1 cellular context compared by ENCODE assay signal in genomic region chr6:43369174-43370002, GRCh38.
TF ChIP-seq lines count a peak whose summit lies in the region.

A gene with protein sequence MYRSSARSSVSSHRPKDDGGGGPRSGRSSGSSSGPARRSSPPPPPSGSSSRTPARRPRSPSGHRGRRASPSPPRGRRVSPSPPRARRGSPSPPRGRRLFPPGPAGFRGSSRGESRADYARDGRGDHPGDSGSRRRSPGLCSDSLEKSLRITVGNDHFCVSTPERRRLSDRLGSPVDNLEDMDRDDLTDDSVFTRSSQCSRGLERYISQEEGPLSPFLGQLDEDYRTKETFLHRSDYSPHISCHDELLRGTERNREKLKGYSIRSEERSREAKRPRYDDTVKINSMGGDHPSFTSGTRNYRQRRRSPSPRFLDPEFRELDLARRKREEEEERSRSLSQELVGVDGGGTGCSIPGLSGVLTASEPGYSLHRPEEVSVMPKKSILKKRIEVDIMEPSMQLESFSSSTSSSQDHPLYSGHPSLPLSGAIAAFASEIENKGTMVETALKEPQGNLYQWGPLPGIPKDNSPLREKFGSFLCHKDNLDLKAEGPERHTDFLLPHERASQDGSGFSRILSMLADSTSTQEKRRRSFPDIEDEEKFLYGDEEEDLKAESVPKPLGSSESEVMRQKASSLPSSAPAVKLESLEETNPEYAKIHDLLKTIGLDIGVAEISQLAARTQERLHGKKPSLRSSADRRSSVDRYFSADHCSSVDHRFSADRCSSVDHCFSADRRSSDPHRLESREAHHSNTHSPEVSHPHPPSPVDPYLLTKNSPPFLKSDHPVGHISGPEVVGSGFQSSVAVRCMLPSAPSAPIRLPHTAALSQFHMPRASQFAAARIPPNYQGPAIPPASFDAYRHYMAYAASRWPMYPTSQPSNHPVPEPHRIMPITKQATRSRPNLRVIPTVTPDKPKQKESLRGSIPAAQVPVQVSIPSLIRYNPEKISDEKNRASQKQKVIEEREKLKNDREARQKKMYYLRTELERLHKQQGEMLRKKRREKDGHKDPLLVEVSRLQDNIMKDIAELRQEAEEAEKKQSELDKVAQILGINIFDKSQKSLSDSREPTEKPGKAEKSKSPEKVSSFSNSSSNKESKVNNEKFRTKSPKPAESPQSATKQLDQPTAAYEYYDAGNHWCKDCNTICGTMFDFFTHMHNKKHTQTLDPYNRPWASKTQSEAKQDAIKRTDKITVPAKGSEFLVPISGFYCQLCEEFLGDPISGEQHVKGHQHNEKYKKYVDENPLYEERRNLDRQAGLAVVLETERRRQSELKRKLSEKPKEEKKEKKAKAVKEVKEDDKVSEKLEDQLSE (N-terminal part only) (minus strand): TSS chr6:43369647. CDS start chr6:43369365, 282 bp downstream.

TF ChIP-seq in SK-N-SH, 30 proteins besides CTCF, POLR2A, EP300 and RAD21 (continued from another document):
- TF ChIP-seq, protein P1, sequence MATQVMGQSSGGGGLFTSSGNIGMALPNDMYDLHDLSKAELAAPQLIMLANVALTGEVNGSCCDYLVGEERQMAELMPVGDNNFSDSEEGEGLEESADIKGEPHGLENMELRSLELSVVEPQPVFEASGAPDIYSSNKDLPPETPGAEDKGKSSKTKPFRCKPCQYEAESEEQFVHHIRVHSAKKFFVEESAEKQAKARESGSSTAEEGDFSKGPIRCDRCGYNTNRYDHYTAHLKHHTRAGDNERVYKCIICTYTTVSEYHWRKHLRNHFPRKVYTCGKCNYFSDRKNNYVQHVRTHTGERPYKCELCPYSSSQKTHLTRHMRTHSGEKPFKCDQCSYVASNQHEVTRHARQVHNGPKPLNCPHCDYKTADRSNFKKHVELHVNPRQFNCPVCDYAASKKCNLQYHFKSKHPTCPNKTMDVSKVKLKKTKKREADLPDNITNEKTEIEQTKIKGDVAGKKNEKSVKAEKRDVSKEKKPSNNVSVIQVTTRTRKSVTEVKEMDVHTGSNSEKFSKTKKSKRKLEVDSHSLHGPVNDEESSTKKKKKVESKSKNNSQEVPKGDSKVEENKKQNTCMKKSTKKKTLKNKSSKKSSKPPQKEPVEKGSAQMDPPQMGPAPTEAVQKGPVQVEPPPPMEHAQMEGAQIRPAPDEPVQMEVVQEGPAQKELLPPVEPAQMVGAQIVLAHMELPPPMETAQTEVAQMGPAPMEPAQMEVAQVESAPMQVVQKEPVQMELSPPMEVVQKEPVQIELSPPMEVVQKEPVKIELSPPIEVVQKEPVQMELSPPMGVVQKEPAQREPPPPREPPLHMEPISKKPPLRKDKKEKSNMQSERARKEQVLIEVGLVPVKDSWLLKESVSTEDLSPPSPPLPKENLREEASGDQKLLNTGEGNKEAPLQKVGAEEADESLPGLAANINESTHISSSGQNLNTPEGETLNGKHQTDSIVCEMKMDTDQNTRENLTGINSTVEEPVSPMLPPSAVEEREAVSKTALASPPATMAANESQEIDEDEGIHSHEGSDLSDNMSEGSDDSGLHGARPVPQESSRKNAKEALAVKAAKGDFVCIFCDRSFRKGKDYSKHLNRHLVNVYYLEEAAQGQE (IDR thresholded peaks at IDR 0.05; ENCODE audit: low read depth, low read length): peak; percentile 46; the same call in 1 of the 2 replicates
- TF ChIP-seq, protein P2, sequence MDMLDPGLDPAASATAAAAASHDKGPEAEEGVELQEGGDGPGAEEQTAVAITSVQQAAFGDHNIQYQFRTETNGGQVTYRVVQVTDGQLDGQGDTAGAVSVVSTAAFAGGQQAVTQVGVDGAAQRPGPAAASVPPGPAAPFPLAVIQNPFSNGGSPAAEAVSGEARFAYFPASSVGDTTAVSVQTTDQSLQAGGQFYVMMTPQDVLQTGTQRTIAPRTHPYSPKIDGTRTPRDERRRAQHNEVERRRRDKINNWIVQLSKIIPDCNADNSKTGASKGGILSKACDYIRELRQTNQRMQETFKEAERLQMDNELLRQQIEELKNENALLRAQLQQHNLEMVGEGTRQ (IDR thresholded peaks at IDR 0.05; ENCODE audit: borderline replicate concordance, low read depth, low read length): peak; percentile 86
- TF ChIP-seq SIN3A (IDR thresholded peaks at IDR 0.05; ENCODE audit: borderline replicate concordance, low read depth, low read length): 0 out of 2 replicates have a peak, but pooled peaks have one; percentile 38
- peak; percentile 98 for TF ChIP-seq USF1 (IDR thresholded peaks at IDR 0.05; ENCODE audit: borderline replicate concordance, low read depth)
- TF ChIP-seq ELF1 (IDR thresholded peaks at IDR 0.05): peak; percentile 72
- TF ChIP-seq, protein P3, sequence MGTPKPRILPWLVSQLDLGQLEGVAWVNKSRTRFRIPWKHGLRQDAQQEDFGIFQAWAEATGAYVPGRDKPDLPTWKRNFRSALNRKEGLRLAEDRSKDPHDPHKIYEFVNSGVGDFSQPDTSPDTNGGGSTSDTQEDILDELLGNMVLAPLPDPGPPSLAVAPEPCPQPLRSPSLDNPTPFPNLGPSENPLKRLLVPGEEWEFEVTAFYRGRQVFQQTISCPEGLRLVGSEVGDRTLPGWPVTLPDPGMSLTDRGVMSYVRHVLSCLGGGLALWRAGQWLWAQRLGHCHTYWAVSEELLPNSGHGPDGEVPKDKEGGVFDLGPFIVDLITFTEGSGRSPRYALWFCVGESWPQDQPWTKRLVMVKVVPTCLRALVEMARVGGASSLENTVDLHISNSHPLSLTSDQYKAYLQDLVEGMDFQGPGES (IDR thresholded peaks at IDR 0.05; ENCODE audit: low read depth, low read length): no peak
- peak; percentile 93 for TF ChIP-seq YY1 (IDR thresholded peaks at IDR 0.05; ENCODE audit: low read depth)
- peak; percentile 91 for TF ChIP-seq POLR2AphosphoS5 (IDR thresholded peaks at IDR 0.05; ENCODE audit: low read depth, low read length)
TF ChIP-seq in SK-N-SH: peak in this region for 17.
